9 cellular contexts compared by ENCODE assay signal in genomic region chr12:26830358-26830757, GRCh38. TPM values are rescaled to one million over a fixed set of nuclear protein-coding genes. Genes with fewer than 3 reads are reported as not detected.
DNase-seq lines count a peak whose midpoint lies in the region; ATAC-seq, FAIRE-seq and TF ChIP-seq lines count a peak whose summit lies in the region.
"Had no signal": no experiment of that assay in that cellular context is flagged by ENCODE, and none has a peak within 500 bp of the region (broad histone marks: within the 10 kb centered on the region; RNA-seq: fewer than 3 reads in every experiment).

No MANE protein-coding gene starts in this region.

- no peaks in the 10 kb centered on the region for H3K9me3 ChIP-seq in T-helper 17 cell (ENCODE audit: control insufficient read depth, low read length, poor library complexity, severe bottlenecking)
- H3K9me3 ChIP-seq in endothelial cell of umbilical vein (replicated peaks; ENCODE audit: control insufficient read depth, insufficient read depth, low read length) = no peaks in the 10 kb centered on the region
- no peaks in the 10 kb centered on the region for H3K9me3 ChIP-seq in transverse colon

- ATAC-seq in activated T-cell treated with anti-CD3 and anti-CD28 coated beads, Interleukin-2, amount 50 U/mL, for 4 hours = no peak
- ATAC-seq in T-helper 17 cell = no peak
- ATAC-seq in stimulated activated naive B cell treated with anti-CD40 and anti-IgM and Interleukin-4, amounts not matched to agents 10 μg/mL and 1 μg/mL and 100 μg/mL, for 72 hours (replicated peaks) = no peak

- no peaks in the 10 kb centered on the region for H4K20me1 ChIP-seq in endothelial cell of umbilical vein (replicated peaks; ENCODE audit: control insufficient read depth, extremely low read depth, insufficient read depth, low read length)

- dilution Hi-C loops in endothelial cell of umbilical vein (cut with MboI; ENCODE audit: extremely low pct_ligation_motif_present, low sequenced_read_pairs) = no loop called here

- DNase-seq in activated T-cell treated with anti-CD3 and anti-CD28 coated beads, Interleukin-2, amount 50 U/mL, for 4 hours = no peak
- DNase-seq in activated T-cell treated with anti-CD3 and anti-CD28 coated beads for 4 hours (no peak), T-helper 17 cell (no peak), endothelial cell of umbilical vein (ENCODE audit: low read depth, low spot score) (no peak), NCI-H1105 treated with DMSO at 0.1 percent for 48 hours (lab: John Stamatoyannopoulos, UW) (no peak), transverse colon (no peak)
- DNase-seq in stimulated activated naive B cell treated with anti-CD40 and anti-IgM and Interleukin-4, amounts not matched to agents 10 μg/mL and 1 μg/mL and 100 μg/mL, for 72 hours = no peak
- no peak for DNase-seq in activated CD8-positive, alpha-beta memory T cell treated with anti-CD3 and anti-CD28 coated beads for 24 hours

- no peak for TF ChIP-seq EP300 in transverse colon (IDR thresholded peaks at IDR 0.05; ENCODE audit: low read depth)

- H3K4me1 ChIP-seq in endothelial cell of umbilical vein (ENCODE audit: control insufficient read depth, extremely low read depth, insufficient read depth, low read length) (peaks cover 23% of the 10 kb centered on the region), transverse colon (peaks cover 0 to 41% (median 9%) of the 10 kb centered on the region in 4 donors)

- in situ Hi-C loops in transverse colon (cut with MboI; ENCODE audit: low pct_ligation_motif_present in 1 of 4, low pct_unique_long_range_greater_than_20kb in 1 of 4, low sequenced_read_pairs in 3 of 4) = loop anchor here in 2 of 4 donors (25.0 kb wide), 1 partner anchor 182 kb away; the partner anchor contains the start of genes MED21 (in 2 of the 2) and TM7SF3 (in 2 of the 2)

- TF ChIP-seq POLR2A in endothelial cell of umbilical vein (IDR thresholded peaks at IDR 0.05; ENCODE audit: low read depth, low read length) = no peak
- no peak for TF ChIP-seq POLR2A in transverse colon (IDR thresholded peaks at IDR 0.05)

- peaks cover 60% of the 10 kb centered on the region for H3K79me2 ChIP-seq in endothelial cell of umbilical vein (ENCODE audit: control insufficient read depth, insufficient read depth, low read length)

- H3K9me3 Mint-ChIP-seq in activated T-cell treated with anti-CD3 and anti-CD28 coated beads, Interleukin-2, amount 50 U/mL, for 4 hours = no peaks in the 10 kb centered on the region
- H3K9me3 Mint-ChIP-seq in stimulated activated naive B cell treated with anti-CD40 and anti-IgM and Interleukin-4, amounts not matched to agents 10 μg/mL and 1 μg/mL and 100 μg/mL, for 72 hours = no peaks in the 10 kb centered on the region

- H2AFZ ChIP-seq in endothelial cell of umbilical vein (ENCODE audit: low read depth, low read length) = no peak overlapping the region

- H3K4me1 Mint-ChIP-seq in activated T-cell treated with anti-CD3 and anti-CD28 coated beads, Interleukin-2, amount 50 U/mL, for 4 hours (ENCODE audit: low read depth) = peaks cover 62% of the 10 kb centered on the region
- peaks cover 40% of the 10 kb centered on the region for H3K4me1 Mint-ChIP-seq in T-helper 17 cell
- H3K4me1 Mint-ChIP-seq in stimulated activated naive B cell treated with anti-CD40 and anti-IgM and Interleukin-4, amounts not matched to agents 10 μg/mL and 1 μg/mL and 100 μg/mL, for 72 hours = peaks cover 30 to 66% of the 10 kb centered on the region in 2 donors

- H3K36me3 Mint-ChIP-seq in activated T-cell treated with anti-CD3 and anti-CD28 coated beads, Interleukin-2, amount 50 U/mL, for 4 hours (ENCODE audit: insufficient read depth) = no peaks in the 10 kb centered on the region
- peaks cover 2% of the 10 kb centered on the region for H3K36me3 Mint-ChIP-seq in T-helper 17 cell (ENCODE audit: low read depth)
- H3K36me3 Mint-ChIP-seq in stimulated activated naive B cell treated with anti-CD40 and anti-IgM and Interleukin-4, amounts not matched to agents 10 μg/mL and 1 μg/mL and 100 μg/mL, for 72 hours = peaks cover 9 to 21% of the 10 kb centered on the region in 2 donors

- H3K9me1 ChIP-seq in endothelial cell of umbilical vein (replicated peaks; ENCODE audit: control insufficient read depth, extremely low read depth, insufficient read depth, low read length) = no peaks in the 10 kb centered on the region

- intact Hi-C loops in endothelial cell of umbilical vein (cut with micrococcal nuclease) (loop anchor here (5.0 kb wide), 1 partner anchor 713 kb away; no protein-coding TSS in a partner anchor), transverse colon (cut with DNase I; ENCODE audit: low total_unique reads) (loop anchor here (10.0 kb wide), 1 partner anchor 126 kb away; no protein-coding TSS in a partner anchor)

- H3K36me3 ChIP-seq in endothelial cell of umbilical vein (ENCODE audit: control insufficient read depth in 2 of 2, extremely low read depth in 1 of 2, insufficient read depth in 2 of 2, low read length in 2 of 2) = no peaks in the 10 kb centered on the region
- H3K36me3 ChIP-seq in transverse colon = no peaks in the 10 kb centered on the region

- H3K27me3 Mint-ChIP-seq in activated T-cell treated with anti-CD3 and anti-CD28 coated beads, Interleukin-2, amount 50 U/mL, for 4 hours (ENCODE audit: low read depth) = no peaks in the 10 kb centered on the region
- no peaks in the 10 kb centered on the region for H3K27me3 Mint-ChIP-seq in T-helper 17 cell
- no peaks in the 10 kb centered on the region for H3K27me3 Mint-ChIP-seq in stimulated activated naive B cell treated with anti-CD40 and anti-IgM and Interleukin-4, amounts not matched to agents 10 μg/mL and 1 μg/mL and 100 μg/mL, for 72 hours

- no TSS peak for BruUV-seq in endothelial cell of umbilical vein (replicated peaks; lab: Mats Ljungman, UMichigan)

- H3K9ac ChIP-seq in endothelial cell of umbilical vein (replicated peaks; ENCODE audit: extremely low read depth, insufficient read depth, low read length) = no peak overlapping the region

- CTCF ChIA-PET in endothelial cell of umbilical vein (lab: Charles Lee) = interaction anchor here (0.7 to 5.7 kb wide), 12 partner anchors 9 to 186 kb away, joined by 3 to 47 read pairs (median 5); no protein-coding TSS in a partner anchor

- peak overlapping the region in 2 of 3 experiments; percentile 53 to 55 for H3K4me3 ChIP-seq in endothelial cell of umbilical vein (replicated peaks in 1 of 3; ENCODE audit: insufficient read depth in 1 of 3, low read depth in 1 of 3, low read length in 3 of 3)
- peak overlapping the region in 1 of 4 donors; percentile 23 for H3K4me3 ChIP-seq in transverse colon

- 44 to 45% methylated on average over 1 of the region's 1 CpG for WGBS in transverse colon (ENCODE audit: low coverage in 1 of 2), 2 donors

- no peaks in the 10 kb centered on the region for H3K27me3 ChIP-seq in endothelial cell of umbilical vein (ENCODE audit: control insufficient read depth in 2 of 2, insufficient read depth in 2 of 2, low read length in 2 of 2)
- no peaks in the 10 kb centered on the region for H3K27me3 ChIP-seq in transverse colon

- peak overlapping the region; percentile 73 for H3K4me3 Mint-ChIP-seq in activated T-cell treated with anti-CD3 and anti-CD28 coated beads, Interleukin-2, amount 50 U/mL, for 4 hours
- H3K4me3 Mint-ChIP-seq in T-helper 17 cell = peak overlapping the region; percentile 75
- peak overlapping the region; percentile 62 to 63 for H3K4me3 Mint-ChIP-seq in stimulated activated naive B cell treated with anti-CD40 and anti-IgM and Interleukin-4, amounts not matched to agents 10 μg/mL and 1 μg/mL and 100 μg/mL, for 72 hours

- H3K4me2 ChIP-seq in endothelial cell of umbilical vein (ENCODE audit: insufficient read depth, low read length) = peak overlapping the region; percentile 73

- POLR2A ChIA-PET in endothelial cell of umbilical vein (lab: Charles Lee) = no interaction called here

- no peak for FAIRE-seq in endothelial cell of umbilical vein (lab: Jason Lieb, UNC)
- FAIRE-seq: urothelium cell line had no signal

- TF ChIP-seq CTCF in endothelial cell of umbilical vein (IDR thresholded peaks at IDR 0.05; ENCODE audit: extremely low read depth in 1 of 2, insufficient read depth in 1 of 2, low read depth in 1 of 2, low read length in 2 of 2) = no peak
- no peak for TF ChIP-seq CTCF in transverse colon (IDR thresholded peaks at IDR 0.05)

- H3K27ac ChIP-seq in endothelial cell of umbilical vein (ENCODE audit: insufficient read depth, low read depth, low read length) (peak overlapping the region; percentile 41), transverse colon (no peak overlapping the region)

- peak overlapping the region; percentile 54 for H3K27ac Mint-ChIP-seq in T-helper 17 cell
- no peak overlapping the region for H3K27ac Mint-ChIP-seq in stimulated activated naive B cell treated with anti-CD40 and anti-IgM and Interleukin-4, amounts not matched to agents 10 μg/mL and 1 μg/mL and 100 μg/mL, for 72 hours

TF ChIP-seq in endothelial cell of umbilical vein, 7 proteins besides CTCF, POLR2A, EP300 and RAD21:
- peak; percentile 33 for TF ChIP-seq GATA2 (IDR thresholded peaks at IDR 0.05; ENCODE audit: insufficient read depth, insufficient read length, low read depth, low read length)
- no peak for TF ChIP-seq POLR2AphosphoS5 (IDR thresholded peaks at IDR 0.05; ENCODE audit: insufficient read depth, low read depth, low read length)

RNA-seq across cellular contexts. Expression of gene ITPR2, which starts 2.6 kb away (rescaled TPM):
- 10 to 100 TPM; 18.2 to 26.7 (median 21.0) TPM for total RNA-seq in activated T-cell treated with anti-CD3 and anti-CD28 coated beads, Interleukin-2, amount 50 U/mL, for 4 hours
- total RNA-seq in T-helper 17 cell (10 to 100 TPM; 52.9 to 54.5 TPM), endothelial cell of umbilical vein (86.8 and 88.5 TPM in 2 replicates), transverse colon (10 to 100 TPM; 29.8 to 60.5 (median 41.2) TPM)
- 8.7 and 16.2 TPM in 2 replicates for polyA plus RNA-seq in endothelial cell of umbilical vein
- polyA plus RNA-seq in endothelial cell of umbilical vein (2011; cell fraction: cytosol; rRNA removed) = 16.2 and 17.4 TPM in 2 replicates
- polyA plus RNA-seq in endothelial cell of umbilical vein (2011; cell fraction: nucleus; rRNA removed) = 41.9 and 52.4 TPM in 2 replicates
- 72.6 and 81.9 TPM in 2 replicates for polyA plus RNA-seq in endothelial cell of umbilical vein (2012)
- polyA minus RNA-seq in endothelial cell of umbilical vein = 136 and 148 TPM in 2 replicates
- polyA minus RNA-seq in endothelial cell of umbilical vein (2011; cell fraction: cytosol; rRNA and poly(A)+ RNA removed) = 18.2 TPM
- 292 and 418 TPM in 2 replicates for polyA minus RNA-seq in endothelial cell of umbilical vein (2011; cell fraction: nucleus; rRNA and poly(A)+ RNA removed)
